ENCODE assay signal across 8 cellular contexts in the genomic region with DNA sequence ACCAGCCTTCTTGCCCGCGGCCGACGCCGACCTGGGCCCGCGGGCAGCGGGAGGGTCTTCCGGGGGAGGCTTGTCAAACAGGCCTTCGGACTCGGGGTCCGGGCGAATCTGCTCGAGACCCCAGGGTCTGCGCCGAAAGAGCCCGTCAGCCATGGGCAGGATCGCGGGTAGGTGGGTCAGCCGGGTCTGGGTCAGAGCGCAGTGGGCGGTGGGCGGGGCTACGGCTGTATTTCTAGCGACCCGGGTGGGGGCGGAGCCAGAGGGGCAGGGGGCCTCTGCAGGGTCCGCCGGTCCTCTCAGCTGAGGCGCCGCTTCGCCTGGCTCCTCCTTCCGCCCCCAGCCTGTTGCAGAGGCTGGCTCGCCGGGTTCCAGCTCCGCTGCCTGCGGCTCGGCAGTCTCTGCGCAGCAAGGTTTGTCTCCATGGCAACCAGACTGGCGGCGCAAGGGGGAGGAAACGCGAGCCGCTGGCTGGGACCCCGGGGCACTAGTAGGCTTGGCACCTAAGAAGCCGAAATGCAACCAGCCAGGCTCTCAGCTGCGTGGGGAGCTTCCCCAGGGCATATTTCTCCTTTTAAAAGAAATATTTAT. TPM values are rescaled to one million over a fixed set of nuclear protein-coding genes. Genes with fewer than 3 reads are reported as not detected.
DNase-seq lines count a peak whose midpoint lies in the region; ATAC-seq, FAIRE-seq and TF ChIP-seq lines count a peak whose summit lies in the region.

No MANE protein-coding gene starts in this region.

- H3K4me1 ChIP-seq in HUES64 (ENCODE audit: insufficient read depth, low read length) (peaks cover 9% of the 10 kb centered on the region; the same call in 1 of the 2 replicates), foreskin keratinocyte (no peaks in the 10 kb centered on the region)

- no peak overlapping the region for H3K27ac ChIP-seq in HUES64 (ENCODE audit: low read depth, low read length)
- no peak overlapping the region for H3K27ac ChIP-seq in foreskin keratinocyte

- H3K9ac ChIP-seq in HUES64 (ENCODE audit: low read depth, low read length): peak overlapping the region; percentile 44; the same call in 1 of the 2 replicates

- H3K9me3 Mint-ChIP-seq in nephron progenitor cell: peaks cover 9% of the 10 kb centered on the region

- peak overlapping the region; percentile 99 for H3K4me3 Mint-ChIP-seq in nephron progenitor cell

- H3K36me3 Mint-ChIP-seq in nephron progenitor cell (ENCODE audit: low read depth): peaks cover 14% of the 10 kb centered on the region

- H3K27me3 Mint-ChIP-seq in nephron progenitor cell (ENCODE audit: low read depth, poor library complexity): peaks cover 64% of the 10 kb centered on the region

- no peak for TF ChIP-seq CTCF in foreskin keratinocyte (conservative IDR thresholded peaks at IDR 0.05)
- TF ChIP-seq CTCF in nephron progenitor cell (IDR thresholded peaks at IDR 0.05): no peak

- H3K4me3 ChIP-seq in HUES64 (ENCODE audit: low read length): peak overlapping the region; percentile 65

- H3K4me1 Mint-ChIP-seq in nephron progenitor cell: peaks cover 34% of the 10 kb centered on the region

- peak; percentile 82 for ATAC-seq in foreskin keratinocyte

- 1% methylated on average over 47 of the region's 47 CpGs for WGBS in HUES64

- no peak overlapping the region for H3K27ac Mint-ChIP-seq in nephron progenitor cell

- H3K9me3 ChIP-seq in HUES64 (ENCODE audit: insufficient read depth, low read depth, low read length): no peaks in the 10 kb centered on the region

- no peak for FAIRE-seq in RCC 7860 (lab: Jason Lieb, UNC)

- H3K36me3 ChIP-seq in HUES64 (ENCODE audit: insufficient read depth, low read length): no peaks in the 10 kb centered on the region

- H3K27me3 ChIP-seq in HUES64 (ENCODE audit: insufficient read depth, low read length) (peaks cover 42% of the 10 kb centered on the region), foreskin keratinocyte (peaks cover 10% of the 10 kb centered on the region)

- DNase-seq in COR-L47 (lab: John Stamatoyannopoulos, UW) (peak; percentile 91), RCC 7860 (ENCODE audit: low spot score) (peak; percentile 21), foreskin keratinocyte (no peak), nephron progenitor cell (peak; percentile 99), SKM-1 (lab: John Stamatoyannopoulos, UW; ENCODE audit: unreplicated experiment) (no peak)
- peak; percentile 15 to 69 (median 44) for DNase-seq in activated naive CD4-positive, alpha-beta T cell (lab: John Stamatoyannopoulos, UW)
- peak; percentile 65 to 78 (median 69) for DNase-seq in stimulated activated naive CD4-positive, alpha-beta T cell (lab: John Stamatoyannopoulos, UW)

RNA-seq across cellular contexts. Expression of gene MIS12, which starts 14.5 kb away (rescaled TPM):
- 21.8 TPM for polyA plus RNA-seq in HUES64 (2013, experiment 1 of 2)
- 24.7 TPM for polyA plus RNA-seq in HUES64 (2013, experiment 2 of 2)
- total RNA-seq in foreskin keratinocyte: 21.7 and 23.2 TPM in 2 replicates
- polyA plus RNA-seq in foreskin keratinocyte: 11.3 and 15.1 TPM in 2 replicates

RNA-seq across cellular contexts. Expression of gene DERL2, which starts 14.9 kb away (rescaled TPM):
- 58.9 TPM for polyA plus RNA-seq in HUES64 (2013, experiment 1 of 2)
- polyA plus RNA-seq in HUES64 (2013, experiment 2 of 2): 42.0 TPM
- total RNA-seq in foreskin keratinocyte: 40.8 and 45.3 TPM in 2 replicates
- 72.1 and 74.2 TPM in 2 replicates for polyA plus RNA-seq in foreskin keratinocyte

RNA-seq across cellular contexts. Expression of gene DHX33, which starts 32.1 kb away (rescaled TPM):
- 36.1 TPM for polyA plus RNA-seq in HUES64 (2013, experiment 1 of 2)
- 29.8 TPM for polyA plus RNA-seq in HUES64 (2013, experiment 2 of 2)
- total RNA-seq in foreskin keratinocyte: 20.9 and 23.3 TPM in 2 replicates
- polyA plus RNA-seq in foreskin keratinocyte: 5.6 and 8.4 TPM in 2 replicates

Comparison
In these comparisons a context has a peak if more than half of its experiments do, and no peak if none do; other contexts are left out.
1. DNase-seq: peak in COR-L47 (single experiment), RCC 7860 (single experiment), activated naive CD4-positive, alpha-beta T cell (4 of 4), nephron progenitor cell (single experiment) and stimulated activated naive CD4-positive, alpha-beta T cell (6 of 6); none in foreskin keratinocyte (0 of 2) and SKM-1 (single experiment).